Comparison of ENCODE assay signal across 1 cellular context in the genomic region with DNA sequence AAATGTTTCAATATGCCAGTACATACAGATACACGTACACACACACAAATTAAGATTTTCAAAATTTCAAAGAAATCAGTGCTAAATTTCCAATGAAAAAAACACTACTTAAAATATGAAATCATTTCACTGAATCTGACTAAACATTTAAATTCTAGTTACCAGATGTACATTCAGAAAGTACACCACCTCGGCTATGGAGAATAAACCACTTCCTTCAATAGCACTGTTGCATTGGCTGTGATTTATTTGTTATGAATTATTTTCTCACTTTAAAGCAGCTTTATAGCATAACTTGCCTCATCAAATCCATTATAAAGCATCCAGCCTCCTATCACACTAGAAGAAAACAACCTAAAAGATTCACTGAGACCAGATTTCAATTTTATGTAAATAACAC.
TF ChIP-seq lines count a peak whose summit lies in the region.

No MANE protein-coding gene starts in this region.

TF ChIP-seq in K562, 482 proteins besides CTCF, POLR2A, EP300 and RAD21:
- TF ChIP-seq ATF2 (CRISPR knock-in tag; IDR thresholded peaks at IDR 0.05) (no peak), C11orf30 (IDR thresholded peaks at IDR 0.05; ENCODE audit: low read depth) (peak; percentile 37; the same call in 1 of the 2 replicates)
